Comparison of ENCODE assay signal across 29 cellular contexts in the genomic region with DNA sequence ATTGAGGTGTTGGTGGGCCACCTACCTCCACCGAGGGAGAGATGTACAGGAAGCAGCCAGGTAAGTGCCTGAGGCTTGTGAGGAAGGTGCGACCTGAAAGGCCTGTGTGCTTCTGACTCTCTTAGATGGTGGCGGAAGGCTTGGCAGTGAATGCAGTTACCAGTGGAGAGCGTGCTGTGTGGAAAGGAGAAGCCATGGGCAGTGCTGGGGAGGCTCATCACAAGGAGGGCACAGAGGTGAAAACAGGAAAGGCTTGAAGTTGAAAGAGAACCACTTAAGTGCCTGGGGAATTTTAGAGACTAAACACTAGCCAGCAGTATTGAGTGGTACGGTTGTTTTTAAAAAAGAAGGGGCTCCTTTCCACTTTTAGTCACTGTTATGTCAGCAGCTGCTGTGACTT.
"Had no signal": no experiment of that assay in that cellular context is flagged by ENCODE, and none has a peak within 500 bp of the region (broad histone marks: within the 10 kb centered on the region; RNA-seq: fewer than 3 reads in every experiment).

No MANE protein-coding gene starts in this region.

- H3K27ac Mint-ChIP-seq: activated CD4-positive, alpha-beta memory T cell treated with anti-CD3 and anti-CD28 coated beads, Interleukin-2, amount 10 ng/mL, durations not matched to agents 7 days and 5 days; activated CD4-positive, alpha-beta T cell treated with anti-CD3 and anti-CD28 coated beads, Interleukin-2, amount 10 ng/mL, durations not matched to agents 7 days and 5 days; activated naive CD4-positive, alpha-beta T cell treated with anti-CD3 and anti-CD28 coated beads, Interleukin-2, amount 10 ng/mL, durations not matched to agents 7 days and 5 days; activated naive CD8-positive, alpha-beta T cell treated with anti-CD3 and anti-CD28 coated beads, Interleukin-2, amount 10 ng/mL, durations not matched to agents 7 days and 5 days; activated T-cell treated with anti-CD3 and anti-CD28 coated beads, Interleukin-2, amount 50 U/mL, for 24 hours; activated T-cell treated with anti-CD3 and anti-CD28 coated beads, Interleukin-2, amount 50 U/mL, for 72 hours; brain; dendritic cell treated with granulocyte-macrophage colony-stimulating factor and Interleukin-4, amounts not matched to agents 40 ng/mL and 50 ng/mL, for 4 days; endodermal cell; WTC11 had no signal

- ATAC-seq: activated naive CD4-positive, alpha-beta T cell treated with anti-CD3 and anti-CD28 coated beads, Interleukin-2, amount 50 U/mL, for 72 hours; activated T-cell treated with anti-CD3 and anti-CD28 coated beads, Interleukin-2, amount 50 U/mL, for 72 hours; esophagus mucosa; WTC11 had no signal

- H3K4me1 ChIP-seq: ascending aorta, breast epithelium had no signal

- H3K36me3 ChIP-seq: breast epithelium, cardiac muscle cell had no signal

- H3K36me3 Mint-ChIP-seq: WTC11 had no signal

- H3K9me3 ChIP-seq: ascending aorta, breast epithelium had no signal

- H3K27ac ChIP-seq: ascending aorta, breast epithelium, cardiac muscle cell, coronary artery, dorsolateral prefrontal cortex, VCaP had no signal

- H3K27me3 Mint-ChIP-seq: activated CD4-positive, alpha-beta memory T cell treated with anti-CD3 and anti-CD28 coated beads, Interleukin-2, amount 10 ng/mL, durations not matched to agents 7 days and 5 days; activated CD4-positive, alpha-beta T cell treated with anti-CD3 and anti-CD28 coated beads, Interleukin-2, amount 10 ng/mL, durations not matched to agents 7 days and 5 days; activated naive CD4-positive, alpha-beta T cell treated with anti-CD3 and anti-CD28 coated beads, Interleukin-2, amount 10 ng/mL, durations not matched to agents 7 days and 5 days; activated naive CD8-positive, alpha-beta T cell treated with anti-CD3 and anti-CD28 coated beads, Interleukin-2, amount 10 ng/mL, durations not matched to agents 7 days and 5 days; activated T-cell treated with anti-CD3 and anti-CD28 coated beads, Interleukin-2, amount 50 U/mL, for 24 hours; dendritic cell treated with granulocyte-macrophage colony-stimulating factor and Interleukin-4, amounts not matched to agents 40 ng/mL and 50 ng/mL, for 4 days had no signal

- H3K27me3 ChIP-seq: ascending aorta, breast epithelium, cardiac muscle cell, dorsolateral prefrontal cortex had no signal

- H3K9me3 Mint-ChIP-seq: activated CD4-positive, alpha-beta memory T cell treated with anti-CD3 and anti-CD28 coated beads, Interleukin-2, amount 10 ng/mL, durations not matched to agents 7 days and 5 days; activated CD4-positive, alpha-beta T cell treated with anti-CD3 and anti-CD28 coated beads, Interleukin-2, amount 10 ng/mL, durations not matched to agents 7 days and 5 days; activated naive CD4-positive, alpha-beta T cell treated with anti-CD3 and anti-CD28 coated beads, Interleukin-2, amount 10 ng/mL, durations not matched to agents 7 days and 5 days; activated naive CD4-positive, alpha-beta T cell treated with anti-CD3 and anti-CD28 coated beads, Interleukin-2, amount 50 U/mL, for 72 hours; activated T-cell treated with anti-CD3 and anti-CD28 coated beads, Interleukin-2, amount 50 U/mL, for 24 hours; dendritic cell treated with granulocyte-macrophage colony-stimulating factor and Interleukin-4, amounts not matched to agents 40 ng/mL and 50 ng/mL, for 4 days; endodermal cell; WTC11 had no signal

- H3K4me3 ChIP-seq: ascending aorta, breast epithelium, cardiac muscle cell, coronary artery, dorsolateral prefrontal cortex had no signal

- H3K4me3 Mint-ChIP-seq: activated CD4-positive, alpha-beta memory T cell treated with anti-CD3 and anti-CD28 coated beads, Interleukin-2, amount 10 ng/mL, durations not matched to agents 7 days and 5 days; activated CD4-positive, alpha-beta T cell treated with anti-CD3 and anti-CD28 coated beads, Interleukin-2, amount 10 ng/mL, durations not matched to agents 7 days and 5 days; activated naive CD4-positive, alpha-beta T cell treated with anti-CD3 and anti-CD28 coated beads, Interleukin-2, amount 10 ng/mL, durations not matched to agents 7 days and 5 days; activated naive CD8-positive, alpha-beta T cell treated with anti-CD3 and anti-CD28 coated beads, Interleukin-2, amount 10 ng/mL, durations not matched to agents 7 days and 5 days; activated T-cell treated with anti-CD3 and anti-CD28 coated beads, Interleukin-2, amount 50 U/mL, for 24 hours; activated T-cell treated with anti-CD3 and anti-CD28 coated beads, Interleukin-2, amount 50 U/mL, for 72 hours; brain; dendritic cell treated with granulocyte-macrophage colony-stimulating factor and Interleukin-4, amounts not matched to agents 40 ng/mL and 50 ng/mL, for 4 days; endodermal cell; WTC11 had no signal

- DNase-seq: activated CD4-positive, alpha-beta memory T cell treated with anti-CD3 and anti-CD28 coated beads, Interleukin-2, amount 10 ng/mL, durations not matched to agents 7 days and 5 days; activated CD4-positive, alpha-beta T cell treated with anti-CD3 and anti-CD28 coated beads for 1 hour; activated CD4-positive, alpha-beta T cell treated with anti-CD3 and anti-CD28 coated beads for 4 hours; activated CD4-positive, alpha-beta T cell treated with anti-CD3 and anti-CD28 coated beads, Interleukin-2, amount 10 ng/mL, durations not matched to agents 7 days and 5 days; activated CD4-positive, alpha-beta T cell treated with anti-CD3 and anti-CD28 coated beads, Interleukin-2, amount 50 U/mL, for 4 hours; activated CD8-positive, alpha-beta memory T cell treated with anti-CD3 and anti-CD28 coated beads, Interleukin-2, amount 50 U/mL, for 48 hours; activated gamma-delta T cell; activated naive CD4-positive, alpha-beta T cell; activated naive CD4-positive, alpha-beta T cell treated with anti-CD3 and anti-CD28 coated beads, Interleukin-2, amount 10 ng/mL, durations not matched to agents 7 days and 5 days; activated naive CD8-positive, alpha-beta T cell treated with anti-CD3 and anti-CD28 coated beads, Interleukin-2, amount 10 ng/mL, durations not matched to agents 7 days and 5 days; activated T-cell treated with anti-CD3 and anti-CD28 coated beads for 4 hours; activated T-cell treated with anti-CD3 and anti-CD28 coated beads, Interleukin-2, amount 50 U/mL, for 24 hours; activated T-cell treated with anti-CD3 and anti-CD28 coated beads, Interleukin-2, amount 50 U/mL, for 72 hours; central memory CD4-positive, alpha-beta T cell; dorsolateral prefrontal cortex; effector memory CD4-positive, alpha-beta T cell; endodermal cell; foreskin fibroblast; T-helper 2 cell had no signal

- H3K4me1 Mint-ChIP-seq: activated naive CD8-positive, alpha-beta T cell treated with anti-CD3 and anti-CD28 coated beads, Interleukin-2, amount 10 ng/mL, durations not matched to agents 7 days and 5 days; brain; endodermal cell; WTC11 had no signal
